2 cellular contexts compared by ENCODE assay signal in genomic region chr6:157538163-157538562, GRCh38.
TF ChIP-seq lines count a peak whose summit lies in the region.

No MANE protein-coding gene starts in this region.

TF ChIP-seq in HepG2, 621 proteins besides CTCF, POLR2A, EP300 and RAD21:
- TF ChIP-seq E2F5 (CRISPR knock-in tag; conservative IDR thresholded peaks at IDR 0.05) (no peak), ZNF343 (CRISPR knock-in tag; IDR thresholded peaks at IDR 0.05) (0 out of 2 replicates have a peak, but pooled peaks have one; percentile 5)
TF ChIP-seq in HepG2: peak in this region for 1.

TF ChIP-seq in H1, 55 proteins besides CTCF, POLR2A, EP300 and RAD21 (continued from another document):
- TF ChIP-seq SAP30 (IDR thresholded peaks at IDR 0.05; ENCODE audit: insufficient read depth, insufficient replicate concordance, low read length): no peak
- no peak for TF ChIP-seq ATF3 (IDR thresholded peaks at IDR 0.05; ENCODE audit: insufficient read depth, low read depth, low read length)
